In the genomic region with DNA sequence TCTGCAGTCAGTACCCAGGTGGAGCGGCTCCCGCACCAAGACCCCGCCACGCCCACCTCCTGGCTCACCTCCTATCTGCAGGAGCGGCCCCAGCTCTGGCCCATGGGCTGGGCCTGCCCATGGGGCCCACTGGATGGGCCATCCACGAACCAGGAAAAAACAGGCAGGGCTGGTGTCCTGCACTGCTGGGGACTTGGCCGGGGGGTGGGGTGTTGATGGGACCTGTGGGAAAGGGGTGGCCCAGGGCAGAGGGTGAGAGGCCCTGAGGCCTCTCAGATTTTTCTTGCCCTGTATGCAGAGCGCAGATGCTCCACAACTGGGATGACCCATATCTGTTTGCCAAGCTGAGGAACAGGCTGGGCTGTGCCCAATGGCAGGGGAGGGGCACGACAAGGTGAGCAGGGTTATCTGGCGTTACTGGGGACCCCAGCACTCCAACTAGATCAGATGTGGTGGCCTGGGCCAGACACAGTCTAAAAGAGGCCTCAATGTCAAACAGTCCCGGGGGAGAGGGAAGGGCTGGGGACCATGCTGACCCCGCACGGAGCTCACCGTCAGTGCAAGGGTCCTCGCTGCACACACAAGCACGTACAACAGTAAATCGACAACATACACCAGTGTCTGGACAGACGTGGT, we compare ENCODE assay signal across 19 cellular contexts. TPM values are rescaled to one million over a fixed set of nuclear protein-coding genes. Genes with fewer than 3 reads are reported as not detected.
DNase-seq lines count a peak whose midpoint lies in the region; ATAC-seq and TF ChIP-seq lines count a peak whose summit lies in the region.
"Had no signal": no experiment of that assay in that cellular context is flagged by ENCODE, and none has a peak within 500 bp of the region (broad histone marks: within the 10 kb centered on the region; RNA-seq: fewer than 3 reads in every experiment).

No MANE protein-coding gene starts in this region.

- H2BK120ac ChIP-seq in trophoblast cell (ENCODE audit: insufficient read depth, low read length, poor library complexity): peak overlapping the region; percentile 24

- no peak overlapping the region for H3K4me2 ChIP-seq in hepatocyte
- H3K4me2 ChIP-seq in trophoblast cell (ENCODE audit: low read length): no peak overlapping the region

- H3K9ac ChIP-seq in trophoblast cell (ENCODE audit: low read length): no peak overlapping the region

- peaks cover 3% of the 10 kb centered on the region for H3K4me1 Mint-ChIP-seq in CD8-positive, alpha-beta T cell (ENCODE audit: low read depth)
- peaks cover 18% of the 10 kb centered on the region for H3K4me1 Mint-ChIP-seq in activated CD4-positive, alpha-beta memory T cell treated with anti-CD3 and anti-CD28 coated beads, Interleukin-2, amount 10 ng/mL, durations not matched to agents 7 days and 5 days

- peaks cover 17% of the 10 kb centered on the region for H3K79me2 ChIP-seq in hepatocyte
- H3K79me2 ChIP-seq in trophoblast cell (ENCODE audit: control insufficient read depth, insufficient read depth, low read length, poor library complexity): peaks cover 26% of the 10 kb centered on the region

- intact Hi-C loops in CD8-positive, alpha-beta T cell (cut with DNase I, micrococcal nuclease): no loop called here

- peak in 1 of 7 experiments; percentile 21 for DNase-seq in CD8-positive, alpha-beta T cell
- no peak for DNase-seq in activated CD4-positive, alpha-beta memory T cell treated with anti-CD3 and anti-CD28 coated beads, Interleukin-2, amount 10 ng/mL, durations not matched to agents 7 days and 5 days
- DNase-seq in hepatocyte (ENCODE audit: low spot score) (no peak), trophoblast cell (no peak), putamen (ENCODE audit: low spot score) (no peak), COR-L47 (lab: John Stamatoyannopoulos, UW) (no peak), dedifferentiated amniotic fluid mesenchymal stem cell (ENCODE audit: extremely low spot score) (no peak), AML-193 (lab: John Stamatoyannopoulos, UW) (no peak)
- DNase-seq: activated CD4-positive, alpha-beta T cell treated with anti-CD3 and anti-CD28 coated beads, Interleukin-2, amount 50 U/mL, for 4 hours; HFFc6; mammary epithelial cell; NCI-H1105; NCI-H2227 treated with DMSO at 0.1 percent for 48 hours; nucleus accumbens; small intestine; stimulated activated naive CD8-positive, alpha-beta T cell treated with anti-CD3 and anti-CD28 coated beads, Interleukin-15, amount 100 ng/mL, for 72 hours had no signal

- no peak overlapping the region for H3K23ac ChIP-seq in trophoblast cell (ENCODE audit: low read length)

- H3K18ac ChIP-seq in trophoblast cell (ENCODE audit: low read length): no peak overlapping the region

- CTCF ChIA-PET in CD8-positive, alpha-beta T cell (lab: Charles Lee): interaction anchor here (0.8 to 1.0 kb wide), 2 partner anchors 36 to 190 kb away, joined by 3 to 4 read pairs; no protein-coding TSS in a partner anchor
- CTCF ChIA-PET in activated CD4-positive, alpha-beta memory T cell treated with anti-CD3 and anti-CD28 coated beads, Interleukin-2, amount 10 ng/mL, durations not matched to agents 7 days and 5 days (lab: Charles Lee): no interaction called here

- H2BK5ac ChIP-seq in trophoblast cell (ENCODE audit: low read depth, low read length, poor library complexity): peak overlapping the region; percentile 15

- H3K36me3 ChIP-seq in CD8-positive, alpha-beta T cell (ENCODE audit: insufficient read depth, low read length): peaks cover 6% of the 10 kb centered on the region
- no peaks in the 10 kb centered on the region for H3K36me3 ChIP-seq in hepatocyte (replicated peaks; ENCODE audit: insufficient read depth, low read depth)
- peaks cover 9 to 11% of the 10 kb centered on the region in 2 experiments for H3K36me3 ChIP-seq in trophoblast cell (ENCODE audit: control insufficient read depth in 1 of 2, insufficient read depth in 2 of 2, low read length in 2 of 2)

- H3K4me3 ChIP-seq in CD8-positive, alpha-beta T cell (ENCODE audit: low read depth, low read length): no peak overlapping the region
- H3K4me3 ChIP-seq in hepatocyte (no peak overlapping the region), trophoblast cell (ENCODE audit: low read depth, low read length) (no peak overlapping the region)
- H3K4me3 ChIP-seq: BLaER1 treated with 17β-estradiol and CSF1 and Interleukin-3, amounts not matched to agents 10 nM and 100 nM; body of pancreas; K562 had no signal

- no peak overlapping the region for H3K27ac ChIP-seq in CD8-positive, alpha-beta T cell (ENCODE audit: low read depth, low read length)
- H3K27ac ChIP-seq in hepatocyte (peak overlapping the region; percentile 94), trophoblast cell (ENCODE audit: low read depth, low read length) (no peak overlapping the region)
- H3K27ac ChIP-seq: BLaER1 treated with 17β-estradiol and CSF1 and Interleukin-3, amounts not matched to agents 10 nM and 100 nM had no signal

- H4K20me1 ChIP-seq in hepatocyte (ENCODE audit: insufficient read depth, poor library complexity, severe bottlenecking): peaks cover 17% of the 10 kb centered on the region

- TF ChIP-seq CTCF in CD8-positive, alpha-beta T cell (IDR thresholded peaks at IDR 0.05): no peak
- no peak for TF ChIP-seq CTCF in hepatocyte (IDR thresholded peaks at IDR 0.05; ENCODE audit: poor library complexity)

- H3K27me3 Mint-ChIP-seq in CD8-positive, alpha-beta T cell (ENCODE audit: low read depth): no peaks in the 10 kb centered on the region
- H3K27me3 Mint-ChIP-seq in activated CD4-positive, alpha-beta memory T cell treated with anti-CD3 and anti-CD28 coated beads, Interleukin-2, amount 10 ng/mL, durations not matched to agents 7 days and 5 days: no peaks in the 10 kb centered on the region
- H3K27me3 Mint-ChIP-seq: stimulated activated naive CD8-positive, alpha-beta T cell treated with anti-CD3 and anti-CD28 coated beads, Interleukin-15, amount 100 ng/mL, for 72 hours had no signal

- ATAC-seq in CD8-positive, alpha-beta T cell: no peak
- ATAC-seq: body of pancreas; K562; stimulated activated naive CD8-positive, alpha-beta T cell treated with anti-CD3 and anti-CD28 coated beads, Interleukin-15, amount 100 ng/mL, for 72 hours had no signal

- H3K27ac Mint-ChIP-seq in CD8-positive, alpha-beta T cell: peak overlapping the region; percentile 64
- peak overlapping the region; percentile 56 for H3K27ac Mint-ChIP-seq in activated CD4-positive, alpha-beta memory T cell treated with anti-CD3 and anti-CD28 coated beads, Interleukin-2, amount 10 ng/mL, durations not matched to agents 7 days and 5 days
- H3K27ac Mint-ChIP-seq: HFFc6 had no signal

- no peaks in the 10 kb centered on the region for H3K9me3 ChIP-seq in CD8-positive, alpha-beta T cell (ENCODE audit: low read length)
- no peaks in the 10 kb centered on the region for H3K9me3 ChIP-seq in hepatocyte (ENCODE audit: low read depth)
- H3K9me3 ChIP-seq in trophoblast cell (ENCODE audit: insufficient read depth, low read depth, low read length): peaks cover 2% of the 10 kb centered on the region
- H3K9me3 ChIP-seq: BLaER1 treated with 17β-estradiol and CSF1 and Interleukin-3, amounts not matched to agents 10 nM and 100 nM; body of pancreas had no signal

- H3K14ac ChIP-seq in trophoblast cell (ENCODE audit: low read length): peak overlapping the region; percentile 7

- no peaks in the 10 kb centered on the region for H3K9me3 Mint-ChIP-seq in CD8-positive, alpha-beta T cell
- H3K9me3 Mint-ChIP-seq in activated CD4-positive, alpha-beta memory T cell treated with anti-CD3 and anti-CD28 coated beads, Interleukin-2, amount 10 ng/mL, durations not matched to agents 7 days and 5 days: no peaks in the 10 kb centered on the region
- H3K9me3 Mint-ChIP-seq: HFFc6; stimulated activated naive CD8-positive, alpha-beta T cell treated with anti-CD3 and anti-CD28 coated beads, Interleukin-15, amount 100 ng/mL, for 72 hours had no signal

- no peak overlapping the region for H4K8ac ChIP-seq in trophoblast cell (ENCODE audit: low read depth, low read length)

- POLR2A ChIA-PET in CD8-positive, alpha-beta T cell (lab: Charles Lee): interaction anchor here (1.2 kb wide), 1 partner anchor 22 kb away, joined by 3 read pairs; no protein-coding TSS in a partner anchor
- POLR2A ChIA-PET in activated CD4-positive, alpha-beta memory T cell treated with anti-CD3 and anti-CD28 coated beads, Interleukin-2, amount 10 ng/mL, durations not matched to agents 7 days and 5 days (lab: Charles Lee): no interaction called here

- H4K91ac ChIP-seq in trophoblast cell (ENCODE audit: low read depth, low read length): peak overlapping the region; percentile 40

- no peaks in the 10 kb centered on the region for H3K27me3 ChIP-seq in CD8-positive, alpha-beta T cell (ENCODE audit: insufficient read depth, low read length)
- H3K27me3 ChIP-seq in hepatocyte (no peaks in the 10 kb centered on the region), trophoblast cell (ENCODE audit: insufficient read depth, low read length) (no peaks in the 10 kb centered on the region)
- H3K27me3 ChIP-seq: BLaER1 treated with 17β-estradiol and CSF1 and Interleukin-3, amounts not matched to agents 10 nM and 100 nM; body of pancreas had no signal

- H3K79me1 ChIP-seq in trophoblast cell (ENCODE audit: low read length): peaks cover 44% of the 10 kb centered on the region

- H2AK5ac ChIP-seq in trophoblast cell (ENCODE audit: low read length): peak overlapping the region; percentile 67

- H3K9me2 ChIP-seq in hepatocyte (replicated peaks; ENCODE audit: insufficient read depth): no peaks in the 10 kb centered on the region

- no peak overlapping the region for H2AFZ ChIP-seq in hepatocyte
- no peak overlapping the region for H2AFZ ChIP-seq in trophoblast cell (ENCODE audit: insufficient read depth, low read length, poor library complexity)

- peaks cover 7% of the 10 kb centered on the region for H3K36me3 Mint-ChIP-seq in CD8-positive, alpha-beta T cell
- H3K36me3 Mint-ChIP-seq in activated CD4-positive, alpha-beta memory T cell treated with anti-CD3 and anti-CD28 coated beads, Interleukin-2, amount 10 ng/mL, durations not matched to agents 7 days and 5 days (ENCODE audit: low read depth): peaks cover 12% of the 10 kb centered on the region

- peaks cover 16% of the 10 kb centered on the region for H3K4me1 ChIP-seq in CD8-positive, alpha-beta T cell (ENCODE audit: insufficient read depth, low read length)
- H3K4me1 ChIP-seq in hepatocyte (ENCODE audit: insufficient read depth) (peaks cover 31% of the 10 kb centered on the region), trophoblast cell (ENCODE audit: control insufficient read depth in 1 of 2, insufficient read depth in 2 of 2, low read length in 2 of 2) (peaks cover 26 to 34% of the 10 kb centered on the region in 2 experiments)

- H3K4ac ChIP-seq in trophoblast cell (ENCODE audit: low read depth, low read length): no peak overlapping the region

- peak overlapping the region; percentile 46 for H2BK12ac ChIP-seq in trophoblast cell (ENCODE audit: low read length)

- 86% methylated on average over 15 of the region's 18 CpGs for WGBS in hepatocyte (ENCODE audit: low lambda C conversion rate, missing lambda C conversion rate)
- no CpG with 5 or more reads among the region's 18 CpGs for WGBS in trophoblast cell (ENCODE audit: extremely low coverage, insufficient coverage, insufficient read length)

- H4K12ac ChIP-seq in trophoblast cell (ENCODE audit: low read depth, low read length): no peak overlapping the region

- no peak overlapping the region for H3K4me3 Mint-ChIP-seq in CD8-positive, alpha-beta T cell
- peak overlapping the region; percentile 30 for H3K4me3 Mint-ChIP-seq in activated CD4-positive, alpha-beta memory T cell treated with anti-CD3 and anti-CD28 coated beads, Interleukin-2, amount 10 ng/mL, durations not matched to agents 7 days and 5 days
- H3K4me3 Mint-ChIP-seq: HFFc6 had no signal

RNA-seq across cellular contexts. Expression of a gene that starts 2.6 kb away (rescaled TPM):
- 100 to 1,000 TPM; 316 to 328 TPM for total RNA-seq in CD8-positive, alpha-beta T cell
- total RNA-seq in activated CD4-positive, alpha-beta memory T cell treated with anti-CD3 and anti-CD28 coated beads, Interleukin-2, amount 10 ng/mL, durations not matched to agents 7 days and 5 days: 10 to 100 TPM; 60.1 to 62.3 TPM
- 71.8 and 81.1 TPM in 2 replicates for total RNA-seq in hepatocyte
- 131 and 138 TPM in 2 replicates for polyA plus RNA-seq in hepatocyte
- polyA plus RNA-seq in trophoblast cell (2013): 66.6 and 72.8 TPM in 2 replicates

RNA-seq across cellular contexts. Expression of a gene that starts 39.5 kb away (rescaled TPM):
- total RNA-seq in CD8-positive, alpha-beta T cell: 10 to 100 TPM; 26.3 to 28.1 TPM
- 10 to 100 TPM; 50.0 to 51.2 TPM for total RNA-seq in activated CD4-positive, alpha-beta memory T cell treated with anti-CD3 and anti-CD28 coated beads, Interleukin-2, amount 10 ng/mL, durations not matched to agents 7 days and 5 days
- total RNA-seq in hepatocyte: 61.9 and 79.7 TPM in 2 replicates
- 129 and 151 TPM in 2 replicates for polyA plus RNA-seq in hepatocyte
- 42.2 and 46.8 TPM in 2 replicates for polyA plus RNA-seq in trophoblast cell (2013)

RNA-seq across cellular contexts. Expression of a gene that starts 39.7 kb away (rescaled TPM):
- 10 to 100 TPM; 11.4 to 15.2 TPM for total RNA-seq in CD8-positive, alpha-beta T cell
- 10 to 100 TPM; 14.7 to 20.6 TPM for total RNA-seq in activated CD4-positive, alpha-beta memory T cell treated with anti-CD3 and anti-CD28 coated beads, Interleukin-2, amount 10 ng/mL, durations not matched to agents 7 days and 5 days
- total RNA-seq in hepatocyte: 22.4 and 30.8 TPM in 2 replicates
- 62.6 and 69.6 TPM in 2 replicates for polyA plus RNA-seq in hepatocyte
- 22.3 and 22.8 TPM in 2 replicates for polyA plus RNA-seq in trophoblast cell (2013)

RNA-seq across cellular contexts. Expression of a gene that starts 54.6 kb away (rescaled TPM):
- total RNA-seq in CD8-positive, alpha-beta T cell: not detected
- total RNA-seq in activated CD4-positive, alpha-beta memory T cell treated with anti-CD3 and anti-CD28 coated beads, Interleukin-2, amount 10 ng/mL, durations not matched to agents 7 days and 5 days: not detected
- total RNA-seq in hepatocyte: not detected in 2 replicates
- not detected in 2 replicates for polyA plus RNA-seq in hepatocyte
- polyA plus RNA-seq in trophoblast cell (2013): 0.01 TPM in 1 of 2 replicates, not detected in the other
- total RNA-seq: body of pancreas, HFFc6, mammary epithelial cell had no signal
- polyA plus RNA-seq: mammary epithelial cell had no signal
